In genomic region chr9:84670801-84671153, GRCh38 we compare ENCODE assay signal across 9 cellular contexts. TPM values are rescaled to one million over a fixed set of nuclear protein-coding genes. Genes with fewer than 3 reads are reported as not detected.
DNase-seq lines count a peak whose midpoint lies in the region; ATAC-seq and TF ChIP-seq lines count a peak whose summit lies in the region.
"Had no signal": no experiment of that assay in that cellular context is flagged by ENCODE, and none has a peak within 500 bp of the region (broad histone marks: within the 10 kb centered on the region; RNA-seq: fewer than 3 reads in every experiment).

No MANE protein-coding gene starts in this region.

- no peak overlapping the region for H3K27ac ChIP-seq in IMR-90 (ENCODE audit: insufficient read depth, low read length)
- H3K27ac ChIP-seq in caudate nucleus (ENCODE audit: low read depth, low read length) = peak overlapping the region; percentile 97
- H3K27ac ChIP-seq in subcutaneous abdominal adipose tissue (ENCODE audit: low read depth, low read length) = peak overlapping the region; percentile 86

- no peak overlapping the region for H3K14ac ChIP-seq in IMR-90 (replicated peaks; ENCODE audit: low read depth, low read length)

- POLR2A ChIA-PET in IMR-90 (lab: Charles Lee; ENCODE audit: unreplicated experiment) = no interaction called here

- TF ChIP-seq RAD21 in IMR-90 (IDR thresholded peaks at IDR 0.05; ENCODE audit: low read length) = no peak

- H2BK15ac ChIP-seq in IMR-90 (ENCODE audit: low read depth, low read length) = no peak overlapping the region

- no peak overlapping the region for H4K5ac ChIP-seq in IMR-90 (ENCODE audit: low read depth, low read length)

- no peak for TF ChIP-seq CTCF in IMR-90 (conservative IDR thresholded peaks at IDR 0.05; ENCODE audit: low read depth, low read length)

- DNase-seq in IMR-90 = no peak
- DNase-seq in caudate nucleus (lab: John Stamatoyannopoulos, UW) = peak in 3 of 61 donors; percentile 52 to 61 (median 59)
- DNase-seq in medulla oblongata (ENCODE audit: extremely low spot score) = peak; percentile 44
- DNase-seq in epidermal melanocyte (ENCODE audit: insufficient read length, low spot score) = no peak
- DNase-seq in HuH-7.5 (ENCODE audit: low spot score) = no peak
- DNase-seq in activated CD4-positive, alpha-beta T cell treated with anti-CD3 and anti-CD28 coated beads, Interleukin-2, amount 50 U/mL, for 1 hour = no peak
- DNase-seq: NK-92 treated with Interleukin-12 subunit alpha and Interleukin-12 subunit beta, amount 100 ng/mL, for 24 hours; stimulated activated naive CD4-positive, alpha-beta T cell had no signal

- in situ Hi-C loops in IMR-90 (cut with MboI; ENCODE audit: low sequenced_read_pairs) = no loop called here

- H2AK5ac ChIP-seq in IMR-90 (ENCODE audit: low read depth, low read length) = no peak overlapping the region

- no peak overlapping the region for H2BK20ac ChIP-seq in IMR-90 (ENCODE audit: low read depth, low read length)

- no peak overlapping the region for H3K4me2 ChIP-seq in IMR-90 (ENCODE audit: low read depth, low read length)

- H4K8ac ChIP-seq in IMR-90 (ENCODE audit: low read depth in 2 of 2, low read length in 2 of 2) = no peak overlapping the region

- ATAC-seq in IMR-90 (ENCODE audit: low read depth) = no peak

- H3K4ac ChIP-seq in IMR-90 (ENCODE audit: low read depth, low read length) = no peak overlapping the region

- H3K36me3 ChIP-seq in IMR-90 (ENCODE audit: control insufficient read depth, insufficient read depth, low read length) (no peaks in the 10 kb centered on the region), subcutaneous abdominal adipose tissue (ENCODE audit: control insufficient read depth in 5 of 5, insufficient read depth in 5 of 5, low read length in 5 of 5) (no peaks in the 10 kb centered on the region)

- intact Hi-C loops in IMR-90 (cut with micrococcal nuclease) = no loop called here

- H4K91ac ChIP-seq in IMR-90 (ENCODE audit: insufficient read depth, low read depth, low read length) = no peak overlapping the region

- no CpG with 5 or more reads among the region's 9 CpGs for WGBS in IMR-90 (ENCODE audit: extremely low coverage in 2 of 2, insufficient read length in 1 of 2), 2 experiments

- H2BK5ac ChIP-seq in IMR-90 (ENCODE audit: low read depth, low read length, poor library complexity, severe bottlenecking) = no peak overlapping the region

- H3K18ac ChIP-seq in IMR-90 (ENCODE audit: low read depth, low read length) = no peak overlapping the region

- no peak for TF ChIP-seq POLR2A in IMR-90 (IDR thresholded peaks at IDR 0.05; ENCODE audit: low read depth, low read length)

- peaks cover 15% of the 10 kb centered on the region for H3K27me3 ChIP-seq in IMR-90 (ENCODE audit: control insufficient read depth, insufficient read depth, low read length)
- peaks cover 0 to 10% (median 3%) of the 10 kb centered on the region in 5 donors for H3K27me3 ChIP-seq in subcutaneous abdominal adipose tissue (ENCODE audit: control insufficient read depth in 5 of 5, insufficient read depth in 4 of 5, low read length in 5 of 5)

- no peak overlapping the region for H3K23ac ChIP-seq in IMR-90 (ENCODE audit: low read depth, low read length)

- no peaks in the 10 kb centered on the region for H3K79me1 ChIP-seq in IMR-90 (ENCODE audit: low read depth in 1 of 2, low read length in 2 of 2)

- H3K9me3 ChIP-seq in IMR-90 (ENCODE audit: control insufficient read depth, insufficient read depth, low read length) (no peaks in the 10 kb centered on the region), subcutaneous abdominal adipose tissue (ENCODE audit: control insufficient read depth in 5 of 5, low read length in 5 of 5) (no peaks in the 10 kb centered on the region)

- no peak overlapping the region for H3K4me3 ChIP-seq in IMR-90 (ENCODE audit: insufficient read depth, low read depth, low read length)
- H3K4me3 ChIP-seq in subcutaneous abdominal adipose tissue (ENCODE audit: low read depth in 1 of 5, low read length in 5 of 5) = peak overlapping the region; percentile 77 to 93 (median 86)

- no peak overlapping the region for H3K9ac ChIP-seq in IMR-90 (ENCODE audit: low read depth, low read length)
- peak overlapping the region in 3 of 5 donors; percentile 62 to 86 (median 74) for H3K9ac ChIP-seq in subcutaneous abdominal adipose tissue (ENCODE audit: low read length in 5 of 5)

- H2AFZ ChIP-seq in IMR-90 (replicated peaks; ENCODE audit: low read length, poor library complexity) = peak overlapping the region; percentile 68

- dilution Hi-C loops in IMR-90 (cut with HindIII; ENCODE audit: low sequenced_read_pairs, unreplicated experiment) = no loop called here

- no peaks in the 10 kb centered on the region for H3K9me1 ChIP-seq in IMR-90 (ENCODE audit: insufficient read depth, low read length)

- peak overlapping the region; percentile 46 for H2AK9ac ChIP-seq in IMR-90 (replicated peaks; ENCODE audit: low read depth, low read length, poor library complexity)

- H3K56ac ChIP-seq in IMR-90 (ENCODE audit: extremely low read depth, insufficient read depth, low read length) = no peak overlapping the region

- H4K20me1 ChIP-seq in IMR-90 (ENCODE audit: insufficient read depth, low read length) = no peaks in the 10 kb centered on the region; the same call in 1 of the 2 replicates

- no peak overlapping the region for H2BK120ac ChIP-seq in IMR-90 (ENCODE audit: low read depth, low read length)

- H3K4me1 ChIP-seq in IMR-90 (ENCODE audit: control insufficient read depth, insufficient read depth, low read length) (no peaks in the 10 kb centered on the region), subcutaneous abdominal adipose tissue (ENCODE audit: control insufficient read depth in 5 of 5, insufficient read depth in 5 of 5, low read length in 5 of 5) (peaks cover 2 to 77% (median 65%) of the 10 kb centered on the region in 5 donors)

- no TSS peak for BruUV-seq in IMR-90 (replicated peaks; lab: Mats Ljungman, UMichigan)

- CTCF ChIA-PET in IMR-90 (lab: Yijun Ruan, JAX) = no interaction called here

TF ChIP-seq in IMR-90, 13 proteins besides CTCF, POLR2A, EP300 and RAD21:
- TF ChIP-seq NFE2L2 (IDR thresholded peaks at IDR 0.05; ENCODE audit: low read depth, low read length) = no peak
- no peak for TF ChIP-seq BHLHE40 (IDR thresholded peaks at IDR 0.05; ENCODE audit: low read depth, low read length)
- TF ChIP-seq MAZ (IDR thresholded peaks at IDR 0.05; ENCODE audit: borderline replicate concordance, low read depth, low read length) = no peak
- TF ChIP-seq USF2 (IDR thresholded peaks at IDR 0.05; ENCODE audit: low read depth, low read length) = no peak
- TF ChIP-seq FOS (IDR thresholded peaks at IDR 0.05; ENCODE audit: low read depth, low read length) = no peak
- no peak for TF ChIP-seq MXI1 (IDR thresholded peaks at IDR 0.05; ENCODE audit: borderline replicate concordance, low read depth, low read length)
- no peak for TF ChIP-seq CEBPB (IDR thresholded peaks at IDR 0.05; ENCODE audit: low read depth, low read length)
- no peak for TF ChIP-seq MAFK (IDR thresholded peaks at IDR 0.05; ENCODE audit: low read depth, low read length)
- no peak for TF ChIP-seq RFX5 (IDR thresholded peaks at IDR 0.05; ENCODE audit: low read depth, low read length)
- TF ChIP-seq RCOR1 (IDR thresholded peaks at IDR 0.05; ENCODE audit: insufficient replicate concordance, low read length) = no peak

RNA-seq across cellular contexts. Expression of gene NTRK2, which starts 1.2 kb away (rescaled TPM):
- total RNA-seq in IMR-90 (2012; rRNA removed) = under 0.01 TPM in 1 of 2 replicates, not detected in the other
- 0.02 TPM in 1 of 2 replicates, not detected in the other for polyA plus RNA-seq in IMR-90 (2012; rRNA removed)
- not detected in 2 replicates for polyA plus RNA-seq in IMR-90 (2012; cell fraction: cytosol; rRNA removed)
- not detected in 2 replicates for polyA plus RNA-seq in IMR-90 (2012; cell fraction: nucleus; rRNA removed; ENCODE audit: low replicate concordance)
